Comparison of ENCODE assay signal across 12 cellular contexts in the genomic region with DNA sequence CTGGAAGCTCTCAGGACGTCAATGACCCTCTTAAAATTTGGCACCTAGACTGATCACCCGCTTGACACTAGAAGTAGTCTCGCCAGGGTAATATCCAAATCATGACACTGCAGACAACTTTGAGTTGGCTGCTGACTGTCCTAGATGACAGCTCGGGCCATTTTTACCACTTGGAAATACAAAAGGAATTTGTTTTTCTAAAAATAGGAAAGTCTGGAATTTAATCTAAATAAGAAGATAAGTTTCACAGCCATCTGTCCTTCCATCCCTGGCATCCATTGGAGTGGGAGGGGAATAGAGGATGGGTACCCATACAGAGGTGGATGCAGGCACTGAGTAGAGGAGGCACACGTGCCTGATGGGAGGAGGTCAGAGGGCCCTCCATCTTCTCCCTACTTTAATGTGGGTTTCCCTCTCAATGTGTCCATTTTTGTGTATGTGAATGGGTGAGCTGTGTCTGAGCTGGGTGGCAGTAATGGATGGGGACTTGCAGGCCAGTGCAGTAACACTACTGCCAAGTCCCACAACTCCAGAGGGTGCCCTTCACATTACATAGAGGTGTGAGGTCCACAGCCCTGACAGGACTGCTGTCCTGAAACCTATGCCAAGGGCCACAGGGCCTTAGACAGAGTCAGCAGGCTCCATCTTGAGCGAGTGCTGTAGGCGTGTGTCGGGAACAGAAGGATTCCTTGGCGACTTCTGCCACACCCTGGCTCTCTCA.
DNase-seq lines count a peak whose midpoint lies in the region; ATAC-seq and TF ChIP-seq lines count a peak whose summit lies in the region.
"Had no signal": no experiment of that assay in that cellular context is flagged by ENCODE, and none has a peak within 500 bp of the region (broad histone marks: within the 10 kb centered on the region; RNA-seq: fewer than 3 reads in every experiment).

No MANE protein-coding gene starts in this region.

- peaks cover 53% of the 10 kb centered on the region for H3F3A ChIP-seq in smooth muscle cell (ENCODE audit: low read depth)

- H3K9me3 Mint-ChIP-seq in activated T-cell treated with anti-CD3 and anti-CD28 coated beads, Interleukin-2, amount 50 U/mL, for 72 hours = no peaks in the 10 kb centered on the region
- peaks cover 9% of the 10 kb centered on the region for H3K9me3 Mint-ChIP-seq in glutamatergic neuron (ENCODE audit: unreplicated experiment)

- H3K9ac ChIP-seq in colonic mucosa (ENCODE audit: low read depth in 2 of 2, low read length in 2 of 2) (peak overlapping the region in 1 of 2 donors; percentile 19), mesenchymal stem cell (ENCODE audit: low read length) (peak overlapping the region; percentile 25), smooth muscle cell (ENCODE audit: low read depth) (peak overlapping the region; percentile 8)

- H3K27me3 Mint-ChIP-seq in activated T-cell treated with anti-CD3 and anti-CD28 coated beads, Interleukin-2, amount 50 U/mL, for 72 hours (ENCODE audit: low read depth) = peaks cover 12% of the 10 kb centered on the region
- H3K27me3 Mint-ChIP-seq in glutamatergic neuron (ENCODE audit: unreplicated experiment) = peaks cover 8% of the 10 kb centered on the region

- ATAC-seq in activated T-cell treated with anti-CD3 and anti-CD28 coated beads, Interleukin-2, amount 50 U/mL, for 72 hours (replicated peaks in 1 of 2) = no peak

- H3K4me2 ChIP-seq in mesenchymal stem cell (ENCODE audit: low read length, poor library complexity, severe bottlenecking) = no peak overlapping the region
- peak overlapping the region; percentile 53 for H3K4me2 ChIP-seq in smooth muscle cell

- H3K4me1 ChIP-seq in colonic mucosa (no peaks in the 10 kb centered on the region), mesenchymal stem cell (ENCODE audit: control insufficient read depth, insufficient read depth, low read depth, low read length) (peaks cover 33% of the 10 kb centered on the region), smooth muscle cell (ENCODE audit: low read depth) (peaks cover 53% of the 10 kb centered on the region)

- 40% methylated on average over 8 of the region's 9 CpGs for WGBS in mesenchymal stem cell
- WGBS in smooth muscle cell (ENCODE audit: low lambda C conversion rate) = 47% methylated on average over 9 of the region's 9 CpGs

- peak overlapping the region; percentile 49 for H3K27ac ChIP-seq in colonic mucosa
- H3K27ac ChIP-seq in mesenchymal stem cell (ENCODE audit: low read length, poor library complexity, severe bottlenecking) = no peak overlapping the region
- peak overlapping the region; percentile 87 for H3K27ac ChIP-seq in smooth muscle cell (ENCODE audit: low read depth)
- H3K27ac ChIP-seq: SJCRH30 had no signal

- H3K9me3 ChIP-seq in colonic mucosa (no peaks in the 10 kb centered on the region), mesenchymal stem cell (ENCODE audit: control insufficient read depth, low read length) (no peaks in the 10 kb centered on the region), smooth muscle cell (replicated peaks; ENCODE audit: low read depth) (no peaks in the 10 kb centered on the region)
- H3K9me3 ChIP-seq: SJCRH30 had no signal

- DNase-seq in EH (ENCODE audit: low read depth) = peak; percentile 65
- DNase-seq in colonic mucosa = no peak
- DNase-seq in mesenchymal stem cell = no peak
- DNase-seq in smooth muscle cell (lab: John Stamatoyannopoulos, UW; ENCODE audit: unreplicated experiment) = no peak
- DNase-seq in activated T-cell treated with anti-CD3 and anti-CD28 coated beads, Interleukin-2, amount 50 U/mL, for 72 hours = no peak
- DNase-seq in NCI-H1436 treated with DMSO at 0.1 percent for 48 hours (lab: John Stamatoyannopoulos, UW) = no peak
- no peak for DNase-seq in glutamatergic neuron
- DNase-seq in Kasumi-1 (lab: John Stamatoyannopoulos, UW) = no peak
- DNase-seq: ACHN, midbrain, NCI-H1048, SJCRH30 had no signal

- no peaks in the 10 kb centered on the region for H3K36me3 ChIP-seq in colonic mucosa
- H3K36me3 ChIP-seq in mesenchymal stem cell (ENCODE audit: control insufficient read depth in 1 of 2, insufficient read depth in 2 of 2, low read depth in 1 of 2, low read length in 2 of 2) = peaks cover 8 to 48% of the 10 kb centered on the region in 2 experiments
- no peaks in the 10 kb centered on the region for H3K36me3 ChIP-seq in smooth muscle cell (ENCODE audit: low read depth)

- peak overlapping the region; percentile 94 for H4K91ac ChIP-seq in mesenchymal stem cell (ENCODE audit: low read length)

- H3K23ac ChIP-seq in mesenchymal stem cell (ENCODE audit: low read length in 2 of 2) = no peak overlapping the region

- H3K4me3 ChIP-seq in colonic mucosa = no peak overlapping the region
- no peak overlapping the region for H3K4me3 ChIP-seq in mesenchymal stem cell (ENCODE audit: insufficient read depth in 1 of 2, low read depth in 1 of 2, low read length in 2 of 2)
- no peak overlapping the region for H3K4me3 ChIP-seq in smooth muscle cell
- H3K4me3 ChIP-seq: SJCRH30 had no signal

- H2BK12ac ChIP-seq in mesenchymal stem cell (ENCODE audit: low read length in 2 of 2) = peak overlapping the region; percentile 93 to 94

- H3K14ac ChIP-seq in mesenchymal stem cell (ENCODE audit: low read length in 2 of 2) = peak overlapping the region in 1 of 2 experiments; percentile 84

- peaks cover 60% of the 10 kb centered on the region for H3K79me2 ChIP-seq in smooth muscle cell (ENCODE audit: low read depth)

- H4K8ac ChIP-seq in mesenchymal stem cell (ENCODE audit: low read length) = peak overlapping the region; percentile 85

- no peaks in the 10 kb centered on the region for H3K4me1 Mint-ChIP-seq in activated T-cell treated with anti-CD3 and anti-CD28 coated beads, Interleukin-2, amount 50 U/mL, for 72 hours (ENCODE audit: low read depth)
- H3K4me1 Mint-ChIP-seq in glutamatergic neuron (ENCODE audit: low read depth, unreplicated experiment) = peaks cover 43% of the 10 kb centered on the region

- H3K27me3 ChIP-seq in colonic mucosa (no peaks in the 10 kb centered on the region), mesenchymal stem cell (ENCODE audit: control insufficient read depth in 1 of 2, insufficient read depth in 1 of 2, low read length in 2 of 2) (no peaks in the 10 kb centered on the region), smooth muscle cell (ENCODE audit: low read depth) (no peaks in the 10 kb centered on the region)
- H3K27me3 ChIP-seq: SJCRH30 had no signal

- peak overlapping the region; percentile 66 for H2BK15ac ChIP-seq in mesenchymal stem cell (ENCODE audit: low read depth, poor library complexity, severe bottlenecking)

- peak overlapping the region; percentile 96 to 97 for H3K18ac ChIP-seq in mesenchymal stem cell (ENCODE audit: low read depth in 1 of 2, low read length in 2 of 2)

- no peak overlapping the region for H3K27ac Mint-ChIP-seq in activated T-cell treated with anti-CD3 and anti-CD28 coated beads, Interleukin-2, amount 50 U/mL, for 72 hours
- H3K27ac Mint-ChIP-seq in glutamatergic neuron (ENCODE audit: unreplicated experiment) = no peak overlapping the region

- H2AFZ ChIP-seq in mesenchymal stem cell (ENCODE audit: low read depth, low read length) (no peak overlapping the region), smooth muscle cell (ENCODE audit: low read depth) (no peak overlapping the region)

- no peak overlapping the region for H2BK120ac ChIP-seq in mesenchymal stem cell (ENCODE audit: low read depth, low read length)

- no peak overlapping the region for H3K4me3 Mint-ChIP-seq in activated T-cell treated with anti-CD3 and anti-CD28 coated beads, Interleukin-2, amount 50 U/mL, for 72 hours
- H3K4me3 Mint-ChIP-seq in glutamatergic neuron (ENCODE audit: unreplicated experiment) = no peak overlapping the region

- H2BK5ac ChIP-seq in mesenchymal stem cell (ENCODE audit: low read depth, low read length, poor library complexity, severe bottlenecking) = no peak overlapping the region

- peak overlapping the region; percentile 87 to 90 for H3K4ac ChIP-seq in mesenchymal stem cell (ENCODE audit: low read depth in 1 of 2, low read length in 2 of 2)

- peaks cover 26% of the 10 kb centered on the region for H3K79me1 ChIP-seq in mesenchymal stem cell (replicated peaks; ENCODE audit: low read length, poor library complexity, severe bottlenecking)

- peak overlapping the region; percentile 20 for H2AK5ac ChIP-seq in mesenchymal stem cell (ENCODE audit: low read length, severe bottlenecking)

- intact Hi-C loops in colonic mucosa (cut with DNase I) = no loop called here

- H4K20me1 ChIP-seq in smooth muscle cell (ENCODE audit: low read depth) = peaks cover 59% of the 10 kb centered on the region

- H3K36me3 Mint-ChIP-seq in activated T-cell treated with anti-CD3 and anti-CD28 coated beads, Interleukin-2, amount 50 U/mL, for 72 hours (ENCODE audit: insufficient read depth in 2 of 2) = no peaks in the 10 kb centered on the region
- H3K36me3 Mint-ChIP-seq in glutamatergic neuron (ENCODE audit: unreplicated experiment) = peaks cover 6% of the 10 kb centered on the region

- TF ChIP-seq CTCF in colonic mucosa (IDR thresholded peaks at IDR 0.05) (no peak), smooth muscle cell (IDR thresholded peaks at IDR 0.05; ENCODE audit: borderline replicate concordance, insufficient read depth, poor library complexity, severe bottlenecking) (no peak), glutamatergic neuron (IDR thresholded peaks at IDR 0.05; ENCODE audit: partially characterized antibody, unreplicated experiment) (no peak)
